In genomic region chr1:216434232-216434631, GRCh38 we compare ENCODE assay signal across 31 cellular contexts. TPM values are rescaled to one million over a fixed set of nuclear protein-coding genes. Genes with fewer than 3 reads are reported as not detected.
"Had no signal": no experiment of that assay in that cellular context is flagged by ENCODE, and none has a peak within 500 bp of the region (broad histone marks: within the 10 kb centered on the region; RNA-seq: fewer than 3 reads in every experiment).

No MANE protein-coding gene starts in this region.

- H3K27ac Mint-ChIP-seq: dendritic cell treated with granulocyte-macrophage colony-stimulating factor and Interleukin-4, amounts not matched to agents 40 ng/mL and 50 ng/mL, for 4 days; effector memory CD8-positive, alpha-beta T cell; endodermal cell; immature natural killer cell; mesothelial cell of epicardium had no signal

- H3K27me3 ChIP-seq: colonic mucosa, esophagus squamous epithelium, gastroesophageal sphincter, heart left ventricle, hepatocyte, left lung had no signal

- H3K27me3 Mint-ChIP-seq: dendritic cell treated with granulocyte-macrophage colony-stimulating factor and Interleukin-4, amounts not matched to agents 40 ng/mL and 50 ng/mL, for 4 days; effector memory CD8-positive, alpha-beta T cell; naive B cell had no signal

- H3K36me3 ChIP-seq: colonic mucosa, esophagus squamous epithelium, gastroesophageal sphincter, heart left ventricle, left lung, lower lobe of right lung had no signal

- H3K4me3 Mint-ChIP-seq: dendritic cell treated with granulocyte-macrophage colony-stimulating factor and Interleukin-4, amounts not matched to agents 40 ng/mL and 50 ng/mL, for 4 days; effector memory CD8-positive, alpha-beta T cell; endodermal cell; immature natural killer cell; mesothelial cell of epicardium; naive B cell had no signal

- H3K4me2 ChIP-seq: hepatocyte had no signal

- DNase-seq: colonic mucosa; cortex of kidney; effector CD8-positive, alpha-beta T cell; effector memory CD8-positive, alpha-beta T cell; endodermal cell; erythroblast; esophagus squamous epithelium; foreskin fibroblast; foreskin melanocyte; heart left ventricle; hypothalamus; immature natural killer cell; islet precursor cell; kidney; kidney glomerular epithelial cell; left colon; left lung; left ventricle myocardium superior; lower lobe of right lung; mesenchymal stem cell; mucosa of descending colon; naive B cell had no signal

- H3K4me1 Mint-ChIP-seq: immature natural killer cell, mesothelial cell of epicardium had no signal

- ATAC-seq: effector memory CD8-positive, alpha-beta T cell; esophagus mucosa; gastroesophageal sphincter; heart left ventricle; left colon; left lung; left ventricle myocardium superior; lower lobe of right lung; mucosa of descending colon had no signal

- H3K36me3 Mint-ChIP-seq: mesothelial cell of epicardium, naive B cell had no signal

- H3K4me1 ChIP-seq: colonic mucosa, esophagus squamous epithelium, gastroesophageal sphincter, heart left ventricle, left lung, lower lobe of right lung had no signal

- H3K9me3 Mint-ChIP-seq: dendritic cell treated with granulocyte-macrophage colony-stimulating factor and Interleukin-4, amounts not matched to agents 40 ng/mL and 50 ng/mL, for 4 days; endodermal cell; mesothelial cell of epicardium had no signal

- H3K9me3 ChIP-seq: colonic mucosa, esophagus squamous epithelium, gastroesophageal sphincter, heart left ventricle, left lung, lower lobe of right lung, mucosa of descending colon had no signal

- H2AFZ ChIP-seq: hepatocyte had no signal

- H3K4me3 ChIP-seq: colonic mucosa, esophagus squamous epithelium, gastroesophageal sphincter, heart left ventricle, hepatocyte, left lung, lower lobe of right lung, mucosa of descending colon had no signal

- H3K27ac ChIP-seq: colonic mucosa, epithelial cell of prostate, esophagus squamous epithelium, gastroesophageal sphincter, heart left ventricle, hepatocyte, left lung, lower lobe of right lung had no signal

- H3K79me2 ChIP-seq: hepatocyte had no signal

RNA-seq across cellular contexts. Expression of gene USH2A, which starts 11.0 kb away (rescaled TPM):
- total RNA-seq: dermis microvascular lymphatic vessel endothelial cell, esophagus mucosa, left lung, lower lobe of right lung, lung microvascular endothelial cell, mesenteric fat pad had no signal
- polyA plus RNA-seq: hepatocyte, immature natural killer cell had no signal
